In the genomic region with DNA sequence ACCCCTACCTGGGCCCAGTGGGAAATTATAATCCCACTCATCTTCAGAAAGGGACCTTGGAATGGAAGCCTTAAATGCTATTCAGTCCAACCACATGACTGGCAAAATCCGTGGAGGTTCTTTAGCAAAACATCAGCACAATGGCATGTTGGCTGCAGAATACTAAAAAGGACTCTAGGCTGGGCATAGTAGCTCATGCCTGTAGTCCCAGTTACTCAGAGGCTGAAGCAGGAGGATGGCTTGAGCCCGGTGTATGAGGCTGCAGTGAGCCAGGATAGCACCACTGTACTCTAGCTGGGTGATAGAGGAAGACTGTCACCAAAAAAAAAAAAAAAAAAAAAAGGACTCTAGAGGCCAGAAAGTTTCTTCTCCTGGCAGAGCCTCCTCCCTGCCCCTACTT, we compare ENCODE assay signal across 11 cellular contexts.
DNase-seq lines count a peak whose midpoint lies in the region; ATAC-seq and TF ChIP-seq lines count a peak whose summit lies in the region.
"Had no signal": no experiment of that assay in that cellular context is flagged by ENCODE, and none has a peak within 500 bp of the region (broad histone marks: within the 10 kb centered on the region; RNA-seq: fewer than 3 reads in every experiment).

No MANE protein-coding gene starts in this region.

- H3K27ac ChIP-seq in breast epithelium (peak overlapping the region; percentile 88 to 94), upper lobe of right lung (peak overlapping the region; percentile 95)
- H3K27ac ChIP-seq: VCaP had no signal

- no peak overlapping the region for H3K4me3 Mint-ChIP-seq in MCF 10A (ENCODE audit: unreplicated experiment)

- ATAC-seq in upper lobe of right lung (no peak), mucosa of descending colon (no peak), GM19452 (IDR thresholded peaks at IDR 0.05; ENCODE audit: unreplicated experiment) (no peak)

- H3K9me3 Mint-ChIP-seq in MCF 10A (ENCODE audit: unreplicated experiment) = no peaks in the 10 kb centered on the region

- H3K9me3 ChIP-seq in breast epithelium = no peaks in the 10 kb centered on the region
- no peaks in the 10 kb centered on the region for H3K9me3 ChIP-seq in upper lobe of right lung
- no peaks in the 10 kb centered on the region for H3K9me3 ChIP-seq in mucosa of descending colon

- H3K36me3 ChIP-seq in breast epithelium (no peaks in the 10 kb centered on the region), upper lobe of right lung (no peaks in the 10 kb centered on the region), mucosa of descending colon (ENCODE audit: low read depth) (no peaks in the 10 kb centered on the region)

- H3K27me3 ChIP-seq in breast epithelium = no peaks in the 10 kb centered on the region
- H3K27me3 ChIP-seq in upper lobe of right lung = no peaks in the 10 kb centered on the region

- no peaks in the 10 kb centered on the region for H3K27me3 Mint-ChIP-seq in MCF 10A (ENCODE audit: insufficient read depth, unreplicated experiment)

- TF ChIP-seq CTCF in breast epithelium (IDR thresholded peaks at IDR 0.05) = no peak
- no peak for TF ChIP-seq CTCF in MCF 10A (IDR thresholded peaks at IDR 0.05; ENCODE audit: unreplicated experiment)
- TF ChIP-seq CTCF in choroid plexus epithelial cell (conservative IDR thresholded peaks at IDR 0.05; ENCODE audit: low read depth, low read length) = no peak
- TF ChIP-seq CTCF in upper lobe of right lung (IDR thresholded peaks at IDR 0.05) = no peak
- TF ChIP-seq CTCF in mucosa of descending colon (IDR thresholded peaks at IDR 0.05) = no peak

- peaks cover 59% of the 10 kb centered on the region for H3K4me1 Mint-ChIP-seq in MCF 10A (ENCODE audit: insufficient read depth, unreplicated experiment)

- H3K27ac Mint-ChIP-seq in MCF 10A (ENCODE audit: low read depth, unreplicated experiment) = no peak overlapping the region

- no TSS peak for BruUV-seq in MCF 10A (replicated peaks; lab: Mats Ljungman, UMichigan)

- POLR2A ChIA-PET in MCF 10A (lab: Yijun Ruan, JAX) = interaction anchor here (0.8 to 6.5 kb wide), 8 partner anchors 16 to 176 kb away, joined by 3 to 39 read pairs (median 4); a partner anchor contains a TSS

- H3K4me3 ChIP-seq in breast epithelium (no peak overlapping the region), choroid plexus epithelial cell (ENCODE audit: low read depth, low read length) (no peak overlapping the region), upper lobe of right lung (no peak overlapping the region), mucosa of descending colon (no peak overlapping the region)

- CTCF ChIA-PET in MCF 10A (lab: Yijun Ruan, JAX) = interaction anchor here (0.6 to 13.0 kb wide), 8 partner anchors 54 to 444 kb away, joined by 3 to 444 read pairs (median 4); a partner anchor contains a TSS

- DNase-seq in breast epithelium (ENCODE audit: low spot score in 2 of 2) (no peak), MCF 10A (ENCODE audit: unreplicated experiment) (no peak), choroid plexus epithelial cell (ENCODE audit: low read depth) (peak; percentile 50), midbrain (lab: John Stamatoyannopoulos, UW) (peak; percentile 23), upper lobe of right lung (no peak), mucosa of descending colon (no peak), NCI-H1092 (lab: John Stamatoyannopoulos, UW) (no peak)
- DNase-seq: dermis blood vessel endothelial cell, NCI-H2029 had no signal

- H3K36me3 Mint-ChIP-seq in MCF 10A (ENCODE audit: insufficient read depth, unreplicated experiment) = no peaks in the 10 kb centered on the region

- H3K4me1 ChIP-seq in breast epithelium (peaks cover 3 to 24% of the 10 kb centered on the region in 2 donors), upper lobe of right lung (peaks cover 71% of the 10 kb centered on the region), mucosa of descending colon (ENCODE audit: low read depth) (peaks cover 22% of the 10 kb centered on the region)

- intact Hi-C loops in breast epithelium (cut with DNase I; ENCODE audit: low total_unique reads) (loop anchor here (2.0 to 5.0 kb wide), 2 partner anchors 64 to 161 kb away; a partner anchor contains a TSS), MCF 10A (cut with micrococcal nuclease) (no loop called here), upper lobe of right lung (cut with DNase I) (loop anchor here (5.0 kb wide), 2 partner anchors 61 to 161 kb away; a partner anchor contains a TSS), mucosa of descending colon (cut with DNase I, micrococcal nuclease) (loop anchor here in 1 of 2 donors (5.0 kb wide), 1 partner anchor 66 kb away; no protein-coding TSS in a partner anchor)

- no peak for TF ChIP-seq POLR2A in breast epithelium (IDR thresholded peaks at IDR 0.05)

Comparison
In these comparisons a context has a peak if more than half of its experiments do, and no peak if none do; other contexts are left out.
1. DNase-seq: peak in choroid plexus epithelial cell (single experiment) and midbrain (single experiment); none in breast epithelium (0 of 2), MCF 10A (single experiment), upper lobe of right lung (single experiment), mucosa of descending colon (0 of 3) and NCI-H1092 (single experiment).